ENCODE assay signal across 22 cellular contexts in the genomic region with DNA sequence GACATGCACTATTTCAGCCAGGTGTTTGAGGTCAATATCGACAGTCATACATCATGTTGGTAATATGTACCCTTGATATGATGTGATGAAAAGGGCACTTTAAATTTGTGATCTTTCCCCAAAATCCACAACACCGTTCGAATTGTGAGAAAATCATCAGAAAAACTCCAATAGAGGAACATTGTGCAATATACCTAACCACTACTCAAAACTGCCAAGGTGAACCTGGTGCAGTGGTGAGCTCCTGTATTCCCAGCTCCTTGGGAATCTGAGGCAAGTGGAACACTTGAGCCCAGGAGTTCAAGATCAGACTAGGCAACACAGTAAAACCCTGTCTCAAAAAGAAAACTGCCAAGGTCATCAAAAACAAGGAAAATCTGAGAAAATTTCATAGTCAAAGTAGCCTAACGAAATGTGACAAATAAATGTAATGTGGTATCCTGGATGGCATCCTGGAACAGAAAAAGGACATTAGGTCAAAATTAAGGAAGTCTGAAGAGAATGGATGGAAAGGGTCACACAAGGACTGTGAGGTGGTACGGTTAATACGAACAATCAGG. TPM values are rescaled to one million over a fixed set of nuclear protein-coding genes. Genes with fewer than 3 reads are reported as not detected.
DNase-seq lines count a peak whose midpoint lies in the region; ATAC-seq, FAIRE-seq and TF ChIP-seq lines count a peak whose summit lies in the region.
"Had no signal": no experiment of that assay in that cellular context is flagged by ENCODE, and none has a peak within 500 bp of the region (broad histone marks: within the 10 kb centered on the region; RNA-seq: fewer than 3 reads in every experiment).

No MANE protein-coding gene starts in this region.

- H3K27ac ChIP-seq in HepG2 (ENCODE audit: extremely low read length, insufficient read depth, low read length) (no peak overlapping the region), right lobe of liver (no peak overlapping the region), IMR-90 (ENCODE audit: insufficient read depth, low read length) (no peak overlapping the region), K562 (ENCODE audit: extremely low read depth, low read depth, low read length) (no peak overlapping the region)
- H3K27ac ChIP-seq: 22Rv1; BLaER1 treated with 17β-estradiol and CSF1 and Interleukin-3, amounts not matched to agents 10 nM and 100 nM; C4-2B had no signal

- H3K36me3 Mint-ChIP-seq in T-helper 2 cell treated with Interferon-gamma antibody and Interleukin-4, amounts not matched to agents 5 μg/mL and 100 μg/mL, for 36 hours (ENCODE audit: low read depth), result no peaks in the 10 kb centered on the region
- H3K36me3 Mint-ChIP-seq in activated CD4-positive, alpha-beta T cell treated with anti-CD3 and anti-CD28 coated beads for 36 hours (ENCODE audit: low read depth), result no peaks in the 10 kb centered on the region
- H3K36me3 Mint-ChIP-seq: CD8-positive, alpha-beta T cell had no signal

- H3K36me3 ChIP-seq in HepG2 (replicated peaks in 1 of 2; ENCODE audit: control insufficient read depth in 1 of 2, insufficient read depth in 2 of 2, low read length in 2 of 2) (no peaks in the 10 kb centered on the region), right lobe of liver (no peaks in the 10 kb centered on the region), IMR-90 (ENCODE audit: control insufficient read depth, insufficient read depth, low read length) (no peaks in the 10 kb centered on the region), K562 (ENCODE audit: control insufficient read depth, insufficient read depth, low read length) (no peaks in the 10 kb centered on the region)
- H3K36me3 ChIP-seq: BLaER1 treated with 17β-estradiol and CSF1 and Interleukin-3, amounts not matched to agents 10 nM and 100 nM had no signal

- no peaks in the 10 kb centered on the region for H3K9me3 Mint-ChIP-seq in T-helper 2 cell treated with Interferon-gamma antibody and Interleukin-4, amounts not matched to agents 5 μg/mL and 100 μg/mL, for 36 hours
- no peaks in the 10 kb centered on the region for H3K9me3 Mint-ChIP-seq in activated CD4-positive, alpha-beta T cell treated with anti-CD3 and anti-CD28 coated beads for 36 hours (ENCODE audit: low read depth)
- H3K9me3 Mint-ChIP-seq: CD4-positive, alpha-beta T cell; CD8-positive, alpha-beta T cell had no signal

- 18% methylated on average over 6 of the region's 6 CpGs for WGBS in HepG2 (ENCODE audit: low lambda C conversion rate)
- WGBS in right lobe of liver (ENCODE audit: insufficient coverage, low coverage, low lambda C conversion rate, missing lambda C conversion rate), result 75% methylated on average over 6 of the region's 6 CpGs
- no CpG with 5 or more reads among the region's 6 CpGs for WGBS in IMR-90 (ENCODE audit: extremely low coverage in 2 of 2, insufficient read length in 1 of 2), 2 experiments
- WGBS in K562 (ENCODE audit: insufficient coverage, low coverage, missing lambda C conversion rate), result 0% methylated on average over 6 of the region's 6 CpGs

- no peak overlapping the region for H2BK15ac ChIP-seq in IMR-90 (ENCODE audit: low read depth, low read length)

- H4K91ac ChIP-seq in IMR-90 (ENCODE audit: insufficient read depth, low read depth, low read length), result no peak overlapping the region

- no peak overlapping the region for H2AK9ac ChIP-seq in IMR-90 (replicated peaks; ENCODE audit: low read depth, low read length, poor library complexity)

- no peak overlapping the region for H3K14ac ChIP-seq in IMR-90 (replicated peaks; ENCODE audit: low read depth, low read length)

- no peak for ATAC-seq in HepG2
- ATAC-seq in right lobe of liver, result no peak
- ATAC-seq in IMR-90 (ENCODE audit: low read depth), result no peak
- no peak for ATAC-seq in K562
- no peak for ATAC-seq in activated CD4-positive, alpha-beta T cell treated with anti-CD3 and anti-CD28 coated beads for 36 hours
- ATAC-seq: CD8-positive, alpha-beta T cell had no signal

- H4K20me1 ChIP-seq in HepG2 (ENCODE audit: insufficient read depth, low read length), result no peaks in the 10 kb centered on the region
- H4K20me1 ChIP-seq in IMR-90 (ENCODE audit: insufficient read depth, low read length), result no peaks in the 10 kb centered on the region
- H4K20me1 ChIP-seq in K562 (replicated peaks; ENCODE audit: control insufficient read depth, insufficient read depth, low read length), result no peaks in the 10 kb centered on the region
- H4K20me1 ChIP-seq: BLaER1 treated with 17β-estradiol and CSF1 and Interleukin-3, amounts not matched to agents 10 nM and 100 nM had no signal

- no peaks in the 10 kb centered on the region for H3K79me1 ChIP-seq in IMR-90 (ENCODE audit: low read depth in 1 of 2, low read length in 2 of 2)

- H3K4me3 ChIP-seq in HepG2 (replicated peaks in 1 of 3; ENCODE audit: insufficient read depth in 1 of 3, low read depth in 2 of 3, low read length in 3 of 3), result no peak overlapping the region
- H3K4me3 ChIP-seq in right lobe of liver, result no peak overlapping the region
- no peak overlapping the region for H3K4me3 ChIP-seq in IMR-90 (ENCODE audit: insufficient read depth, low read depth, low read length)
- no peak overlapping the region for H3K4me3 ChIP-seq in K562
- H3K4me3 ChIP-seq: BLaER1 treated with 17β-estradiol and CSF1 and Interleukin-3, amounts not matched to agents 10 nM and 100 nM had no signal

- in situ Hi-C loops in HepG2 (cut with HindIII; ENCODE audit: extremely low pct_ligation_motif_present, low pct_unique_long_range_greater_than_20kb), result no loop called here
- in situ Hi-C loops in IMR-90 (cut with MboI; ENCODE audit: low sequenced_read_pairs), result no loop called here
- in situ Hi-C loops in K562 (cut with MboI), result loop anchor here (25.0 kb wide), 1 partner anchor 792 kb away; no protein-coding TSS in a partner anchor

- no peaks in the 10 kb centered on the region for H3K9me3 ChIP-seq in HepG2 (ENCODE audit: low read length)
- no peaks in the 10 kb centered on the region for H3K9me3 ChIP-seq in right lobe of liver
- H3K9me3 ChIP-seq in IMR-90 (ENCODE audit: control insufficient read depth, insufficient read depth, low read length), result no peaks in the 10 kb centered on the region
- no peaks in the 10 kb centered on the region for H3K9me3 ChIP-seq in K562 (replicated peaks; ENCODE audit: control insufficient read depth, insufficient read depth, low read depth, low read length)
- H3K9me3 ChIP-seq: Caco-2 had no signal

- H3K27ac Mint-ChIP-seq in T-helper 2 cell treated with Interferon-gamma antibody and Interleukin-4, amounts not matched to agents 5 μg/mL and 100 μg/mL, for 36 hours, result no peak overlapping the region
- no peak overlapping the region for H3K27ac Mint-ChIP-seq in activated CD4-positive, alpha-beta T cell treated with anti-CD3 and anti-CD28 coated beads for 36 hours
- H3K27ac Mint-ChIP-seq: B cell; CD4-positive, alpha-beta T cell; CD8-positive, alpha-beta T cell had no signal

- no peak overlapping the region for H3K18ac ChIP-seq in IMR-90 (ENCODE audit: low read depth, low read length)

- H3K4me1 ChIP-seq in HepG2 (ENCODE audit: insufficient read depth, low read length) (no peaks in the 10 kb centered on the region), right lobe of liver (no peaks in the 10 kb centered on the region), IMR-90 (ENCODE audit: control insufficient read depth, insufficient read depth, low read length) (no peaks in the 10 kb centered on the region), K562 (replicated peaks in 1 of 2; ENCODE audit: control insufficient read depth in 2 of 2, insufficient read depth in 2 of 2, low read length in 2 of 2) (no peaks in the 10 kb centered on the region)
- H3K4me1 ChIP-seq: Caco-2 had no signal

- H2AFZ ChIP-seq in HepG2 (ENCODE audit: low read length) (no peak overlapping the region), IMR-90 (replicated peaks; ENCODE audit: low read length, poor library complexity) (no peak overlapping the region), K562 (ENCODE audit: low read depth, low read length) (no peak overlapping the region)

- H2BK5ac ChIP-seq in IMR-90 (ENCODE audit: low read depth, low read length, poor library complexity, severe bottlenecking), result no peak overlapping the region

- TF ChIP-seq POLR2A in HepG2 (IDR thresholded peaks at IDR 0.05; ENCODE audit: insufficient read depth in 1 of 2, low read depth in 2 of 2, low read length in 2 of 2) (no peak), right lobe of liver (IDR thresholded peaks at IDR 0.05) (no peak), IMR-90 (IDR thresholded peaks at IDR 0.05; ENCODE audit: low read depth, low read length) (no peak), K562 (conservative IDR thresholded peaks at IDR 0.05) (no peak)

- H2BK120ac ChIP-seq in IMR-90 (ENCODE audit: low read depth, low read length), result no peak overlapping the region

- CTCF ChIA-PET in HepG2 (lab: Yijun Ruan, JAX; ENCODE audit: low intra/inter-chr PET ratio, low total read pairs) (no interaction called here), IMR-90 (lab: Yijun Ruan, JAX) (no interaction called here), K562 (lab: Yijun Ruan, JAX; ENCODE audit: low intra/inter-chr PET ratio) (no interaction called here)
- CTCF ChIA-PET in activated CD4-positive, alpha-beta T cell treated with anti-CD3 and anti-CD28 coated beads for 36 hours (lab: Charles Lee), result no interaction called here

- BruUV-seq in HepG2 (replicated peaks; lab: Mats Ljungman, UMichigan) (no TSS peak), IMR-90 (replicated peaks; lab: Mats Ljungman, UMichigan) (no TSS peak), K562 (replicated peaks; lab: Mats Ljungman, UMichigan) (no TSS peak)

- no peaks in the 10 kb centered on the region for H3K9me1 ChIP-seq in IMR-90 (ENCODE audit: insufficient read depth, low read length)
- H3K9me1 ChIP-seq in K562 (ENCODE audit: control insufficient read depth, insufficient read depth, low read length), result no peaks in the 10 kb centered on the region

- DNase-seq in HepG2 (ENCODE audit: low spot score) (no peak), right lobe of liver (no peak), IMR-90 (no peak), K562 (ENCODE audit: extremely low read depth in 1 of 4, low spot score in 3 of 4) (no peak), GM10266 (ENCODE audit: extremely low spot score) (no peak)
- DNase-seq in T-helper 2 cell treated with Interferon-gamma antibody and Interleukin-4, amounts not matched to agents 5 μg/mL and 100 μg/mL, for 36 hours (ENCODE audit: low spot score), result no peak
- DNase-seq in activated CD4-positive, alpha-beta T cell treated with anti-CD3 and anti-CD28 coated beads for 36 hours, result no peak
- DNase-seq: ACHN; Caco-2; Calu3; CD4-positive, alpha-beta T cell; CD8-positive, alpha-beta T cell; DMS79 treated with DMSO at 0.1 percent for 48 hours; GF-D8 had no signal

- no peak overlapping the region for H2BK20ac ChIP-seq in IMR-90 (ENCODE audit: low read depth, low read length)

- H2AK5ac ChIP-seq in IMR-90 (ENCODE audit: low read depth, low read length), result no peak overlapping the region

- H3K23ac ChIP-seq in IMR-90 (ENCODE audit: low read depth, low read length), result no peak overlapping the region

- H3K4ac ChIP-seq in IMR-90 (ENCODE audit: low read depth, low read length), result no peak overlapping the region

- H3K4me1 Mint-ChIP-seq in T-helper 2 cell treated with Interferon-gamma antibody and Interleukin-4, amounts not matched to agents 5 μg/mL and 100 μg/mL, for 36 hours (ENCODE audit: low read depth), result peaks cover 2% of the 10 kb centered on the region
- peaks cover 2% of the 10 kb centered on the region for H3K4me1 Mint-ChIP-seq in activated CD4-positive, alpha-beta T cell treated with anti-CD3 and anti-CD28 coated beads for 36 hours

- no peak overlapping the region for H4K8ac ChIP-seq in IMR-90 (ENCODE audit: low read depth in 2 of 2, low read length in 2 of 2)

- intact Hi-C loops in HepG2 (cut with micrococcal nuclease; ENCODE audit: unreplicated experiment) (no loop called here), right lobe of liver (cut with DNase I) (no loop called here), IMR-90 (cut with micrococcal nuclease) (no loop called here), K562 (cut with micrococcal nuclease) (no loop called here)
- intact Hi-C loops in activated CD4-positive, alpha-beta T cell treated with anti-CD3 and anti-CD28 coated beads for 36 hours (cut with DNase I, micrococcal nuclease), result no loop called here

- no peak overlapping the region for H3K4me3 Mint-ChIP-seq in T-helper 2 cell treated with Interferon-gamma antibody and Interleukin-4, amounts not matched to agents 5 μg/mL and 100 μg/mL, for 36 hours
- H3K4me3 Mint-ChIP-seq in activated CD4-positive, alpha-beta T cell treated with anti-CD3 and anti-CD28 coated beads for 36 hours, result no peak overlapping the region
- H3K4me3 Mint-ChIP-seq: B cell; CD4-positive, alpha-beta T cell; CD8-positive, alpha-beta T cell had no signal

- H3K4me2 ChIP-seq in HepG2 (ENCODE audit: low read depth, low read length) (no peak overlapping the region), IMR-90 (ENCODE audit: low read depth, low read length) (no peak overlapping the region), K562 (ENCODE audit: insufficient read depth, low read length) (no peak overlapping the region)
- H3K4me2 ChIP-seq: BLaER1 treated with 17β-estradiol and CSF1 and Interleukin-3, amounts not matched to agents 10 nM and 100 nM had no signal

- FAIRE-seq in HepG2 (lab: Jason Lieb, UNC) (no peak), K562 (lab: Jason Lieb, UNC) (no peak)
- FAIRE-seq: D721Med, G401.6, GM12891, GM18507 had no signal

- H3K56ac ChIP-seq in IMR-90 (ENCODE audit: extremely low read depth, insufficient read depth, low read length), result no peak overlapping the region

- TF ChIP-seq EP300 in HepG2 (IDR thresholded peaks at IDR 0.05; ENCODE audit: low read depth in 2 of 2, low read length in 2 of 2), result no peak
- no peak for TF ChIP-seq EP300 in HepG2 (CRISPR knock-in tag; IDR thresholded peaks at IDR 0.05; ENCODE audit: borderline replicate concordance)
- TF ChIP-seq EP300 in K562 (IDR thresholded peaks at IDR 0.05; ENCODE audit: low read length), result no peak

- TF ChIP-seq CTCF in HepG2 (CRISPR knock-in tag; IDR thresholded peaks at IDR 0.05) (no peak), right lobe of liver (IDR thresholded peaks at IDR 0.05) (no peak), IMR-90 (conservative IDR thresholded peaks at IDR 0.05; ENCODE audit: low read depth, low read length) (no peak), K562 (IDR thresholded peaks at IDR 0.05 in 2 of 3, conservative IDR thresholded peaks at IDR 0.05 in 1 of 3; ENCODE audit: insufficient read depth in 2 of 3, low read depth in 1 of 3, low read length in 3 of 3) (no peak), GM10266 (IDR thresholded peaks at IDR 0.05; ENCODE audit: control insufficient read depth, insufficient read depth, low read depth, missing control alignments) (no peak)

- dilution Hi-C loops in IMR-90 (cut with HindIII; ENCODE audit: low sequenced_read_pairs, unreplicated experiment), result no loop called here

- no peak for TF ChIP-seq RAD21 in HepG2 (CRISPR knock-in tag; IDR thresholded peaks at IDR 0.05)
- no peak for TF ChIP-seq RAD21 in IMR-90 (IDR thresholded peaks at IDR 0.05; ENCODE audit: low read length)
- TF ChIP-seq RAD21 in K562 (CRISPR knock-in tag; conservative IDR thresholded peaks at IDR 0.05 in 1 of 2, IDR thresholded peaks at IDR 0.05 in 1 of 2), result no peak

- POLR2A ChIA-PET in HepG2 (lab: Yijun Ruan, JAX) (no interaction called here), IMR-90 (lab: Charles Lee; ENCODE audit: unreplicated experiment) (no interaction called here), K562 (lab: Yijun Ruan, JAX) (no interaction called here)
- POLR2A ChIA-PET in activated CD4-positive, alpha-beta T cell treated with anti-CD3 and anti-CD28 coated beads for 36 hours (lab: Charles Lee), result no interaction called here

- H3K27me3 ChIP-seq in HepG2 (ENCODE audit: control insufficient read depth in 1 of 2, insufficient read depth in 2 of 2, low read length in 2 of 2), result no peaks in the 10 kb centered on the region
- H3K27me3 ChIP-seq in right lobe of liver, result no peaks in the 10 kb centered on the region
- H3K27me3 ChIP-seq in IMR-90 (ENCODE audit: control insufficient read depth, insufficient read depth, low read length), result peaks cover 1% of the 10 kb centered on the region; the same call in 1 of the 2 replicates
- no peaks in the 10 kb centered on the region for H3K27me3 ChIP-seq in K562 (ENCODE audit: control insufficient read depth in 2 of 2, insufficient read depth in 2 of 2, low read length in 2 of 2)
- H3K27me3 ChIP-seq: BLaER1 treated with 17β-estradiol and CSF1 and Interleukin-3, amounts not matched to agents 10 nM and 100 nM had no signal

- H3K27me3 Mint-ChIP-seq in T-helper 2 cell treated with Interferon-gamma antibody and Interleukin-4, amounts not matched to agents 5 μg/mL and 100 μg/mL, for 36 hours (ENCODE audit: low read depth), result peaks cover 10% of the 10 kb centered on the region
- peaks cover 33% of the 10 kb centered on the region for H3K27me3 Mint-ChIP-seq in activated CD4-positive, alpha-beta T cell treated with anti-CD3 and anti-CD28 coated beads for 36 hours
- H3K27me3 Mint-ChIP-seq: B cell had no signal

- no peaks in the 10 kb centered on the region for H3K79me2 ChIP-seq in HepG2 (ENCODE audit: insufficient read depth, low read length)
- no peaks in the 10 kb centered on the region for H3K79me2 ChIP-seq in K562 (ENCODE audit: control insufficient read depth, insufficient read depth, low read length)

- no peak overlapping the region for H4K5ac ChIP-seq in IMR-90 (ENCODE audit: low read depth, low read length)

- H3K9ac ChIP-seq in HepG2 (ENCODE audit: insufficient read depth, low read depth, low read length) (no peak overlapping the region), IMR-90 (ENCODE audit: low read depth, low read length) (no peak overlapping the region), K562 (ENCODE audit: insufficient read depth in 1 of 2, low read depth in 2 of 2, low read length in 2 of 2) (no peak overlapping the region)
- H3K9ac ChIP-seq: BLaER1 treated with 17β-estradiol and CSF1 and Interleukin-3, amounts not matched to agents 10 nM and 100 nM had no signal

RNA-seq across cellular contexts. Expression of a gene that starts 55.6 kb away (rescaled TPM):
- total RNA-seq in HepG2 (2016; rRNA removed; fragmentation: Illumina TruSeq; extraction: Trizol), result 83.3 and 83.8 TPM in 2 replicates
- total RNA-seq in HepG2 (2016; cell fraction: cytosol; rRNA removed; fragmentation: Illumina TruSeq; extraction: Trizol; ENCODE audit: low read depth), result 39.6 and 54.4 TPM in 2 replicates
- 88.2 and 99.3 TPM in 2 replicates for total RNA-seq in HepG2 (2016; cell fraction: insoluble cytoplasmic fraction; rRNA removed; fragmentation: Illumina TruSeq; extraction: Trizol)
- total RNA-seq in HepG2 (2016; cell fraction: membrane; rRNA removed; fragmentation: Illumina TruSeq; extraction: Trizol), result 57.7 and 65.1 TPM in 2 replicates
- 47.6 and 57.6 TPM in 2 replicates for total RNA-seq in HepG2 (2016; cell fraction: nucleus; rRNA removed; fragmentation: Illumina TruSeq; extraction: Trizol)
- polyA plus RNA-seq in HepG2 (2011; rRNA removed), result 9.4 and 14.6 TPM in 2 replicates
- polyA plus RNA-seq in HepG2 (2011; cell fraction: cytosol; rRNA removed), result 10.7 and 11.2 TPM in 2 replicates
- polyA plus RNA-seq in HepG2 (2011; cell fraction: nucleus; rRNA removed), result 9.8 and 10.7 TPM in 2 replicates
- 24.9 and 48.8 TPM in 2 replicates for polyA plus RNA-seq in HepG2 (2012)
- polyA plus RNA-seq in HepG2 (2016; cell fraction: cytosol; fragmentation: Illumina TruSeq; extraction: Trizol; ENCODE audit: low read depth), result 36.5 and 69.0 TPM in 2 replicates
- polyA plus RNA-seq in HepG2 (2016; cell fraction: insoluble cytoplasmic fraction; fragmentation: Illumina TruSeq; extraction: Trizol; ENCODE audit: low read depth), result 101 and 128 TPM in 2 replicates
- polyA plus RNA-seq in HepG2 (2016; cell fraction: membrane; fragmentation: Illumina TruSeq; extraction: Trizol; ENCODE audit: low read depth), result 54.5 and 71.4 TPM in 2 replicates
- 57.3 and 69.6 TPM in 2 replicates for polyA plus RNA-seq in HepG2 (2016; cell fraction: nucleus; fragmentation: Illumina TruSeq; extraction: Trizol; ENCODE audit: insufficient read depth, low read depth)
- polyA minus RNA-seq in HepG2 (2011; rRNA and poly(A)+ RNA removed; ENCODE audit: low replicate concordance), result 19.2 and 21.6 TPM in 2 replicates
- polyA minus RNA-seq in HepG2 (2011; cell fraction: cytosol; rRNA and poly(A)+ RNA removed), result 6.0 and 6.4 TPM in 2 replicates
- 60.8 and 80.3 TPM in 2 replicates for polyA minus RNA-seq in HepG2 (2011; cell fraction: nucleus; rRNA and poly(A)+ RNA removed)
- 10 to 100 TPM in 4 of 6 experiments, 1 to 10 TPM in 2; 6.4 to 19.3 (median 11.0) TPM for total RNA-seq in right lobe of liver
- 13.4 and 33.1 TPM in 2 replicates for total RNA-seq in IMR-90 (2012; rRNA removed)
- polyA plus RNA-seq in IMR-90 (2012; rRNA removed), result 15.4 and 17.4 TPM in 2 replicates
- 10.2 and 21.6 TPM in 2 replicates for polyA plus RNA-seq in IMR-90 (2012; cell fraction: cytosol; rRNA removed)
- 3.1 and 9.5 TPM in 2 replicates for polyA plus RNA-seq in IMR-90 (2012; cell fraction: nucleus; rRNA removed; ENCODE audit: low replicate concordance)
- total RNA-seq in K562 (2011; cell fraction: chromatin; rRNA removed; ENCODE audit: low replicate concordance), result 28.4 and 35.2 TPM in 2 replicates
- 30.4 and 32.6 TPM in 2 replicates for total RNA-seq in K562 (2011; cell fraction: nucleolus; rRNA removed)
- total RNA-seq in K562 (2011; cell fraction: nucleoplasm; rRNA removed), result 43.6 and 64.9 TPM in 2 replicates
- total RNA-seq in K562 (2014; rRNA removed), result 64.4 and 83.2 TPM in 2 replicates
- 86.6 and 102 TPM in 2 replicates for total RNA-seq in K562 (2014; rRNA removed; fragmentation: Illumina TruSeq; extraction: Trizol)
- 144 and 150 TPM in 2 replicates for total RNA-seq in K562 (2015; rRNA removed; fragmentation: Illumina TruSeq; extraction: Trizol)
- total RNA-seq in K562 (2021), result 38.7 and 42.1 TPM in 2 replicates
- polyA plus RNA-seq in K562 (2011; rRNA removed), result 17.5 and 39.9 TPM in 2 replicates
- 11.3 and 26.1 TPM in 2 replicates for polyA plus RNA-seq in K562 (2011; cell fraction: cytosol; rRNA removed)
- 21.1 and 25.3 TPM in 2 replicates for polyA plus RNA-seq in K562 (2011; cell fraction: nucleus; rRNA removed)
- 32.3 and 93.3 TPM in 2 replicates for polyA plus RNA-seq in K562 (2012)
- polyA plus RNA-seq in K562 (2014; fragmentation: Illumina TruSeq; extraction: Trizol), result 102 TPM in 2 replicates
- polyA plus RNA-seq in K562 (2014; fragmentation: Nextera tagmentation; extraction: Ambion mirVana), result 100 to 1,000 TPM in 1 of 2 experiments, 10 to 100 TPM in 1; 97.4 to 111 TPM
- polyA plus RNA-seq in K562 (2014; rRNA removed), result 99.8 and 110 TPM in 2 replicates
- 23.0 and 26.0 TPM in 2 replicates for polyA minus RNA-seq in K562 (2011; rRNA and poly(A)+ RNA removed)
- polyA minus RNA-seq in K562 (2011; cell fraction: cytosol; rRNA and poly(A)+ RNA removed), result 7.1 and 12.3 TPM in 2 replicates
- polyA minus RNA-seq in K562 (2011; cell fraction: nucleus; rRNA and poly(A)+ RNA removed), result 51.4 and 69.4 TPM in 2 replicates
- 10 to 100 TPM; 64.9 to 66.9 TPM for total RNA-seq in activated CD4-positive, alpha-beta T cell treated with anti-CD3 and anti-CD28 coated beads for 36 hours
